Comparison of ENCODE assay signal across 8 cellular contexts in genomic region chr9:70111042-70111602, GRCh38.
A peak's percentile ranks its signal among the peaks of the same experiment; 100 is the strongest.
DNase-seq lines count a peak whose midpoint lies in the region; ATAC-seq, FAIRE-seq and TF ChIP-seq lines count a peak whose summit lies in the region.

No MANE protein-coding gene starts in this region.

- H3K23ac ChIP-seq in H1 (ENCODE audit: insufficient read length) = no peak overlapping the region

- no peak overlapping the region for H3K4me2 ChIP-seq in H1 (ENCODE audit: insufficient read depth in 1 of 2, low read depth in 2 of 2, low read length in 2 of 2)

- H3K23me2 ChIP-seq in H1 (ENCODE audit: low read depth, low read length) = no peaks in the 10 kb centered on the region; the same call in 1 of the 2 replicates

- intact Hi-C loops in activated CD4-positive, alpha-beta memory T cell treated with anti-CD3 and anti-CD28 coated beads for 36 hours (cut with micrococcal nuclease) = loop anchor here (1.0 to 10.0 kb wide), 3 partner anchors 139 to 494 kb away; partner anchors contain the start of gene SMC5

- 0 out of 2 replicates have a peak overlapping the region, but pooled peaks have one; percentile 17 for H2AK5ac ChIP-seq in H1 (ENCODE audit: low read depth, low read length)

- no peak overlapping the region for H3K14ac ChIP-seq in H1 (ENCODE audit: insufficient read length)

- H3K79me2 ChIP-seq in H1 (ENCODE audit: control insufficient read depth in 1 of 2, insufficient read depth in 2 of 2, low read length in 2 of 2) = no peaks in the 10 kb centered on the region

- TF ChIP-seq CTCF in AG04450 (IDR thresholded peaks at IDR 0.05; ENCODE audit: low read depth, low read length) (peak; percentile 89), H1 (IDR thresholded peaks at IDR 0.05; ENCODE audit: control extremely low read depth in 1 of 3, insufficient read depth in 1 of 3, low read depth in 1 of 3, low read length in 3 of 3) (peak; percentile 83 to 92 (median 88))

- H3K27ac Mint-ChIP-seq in activated CD4-positive, alpha-beta memory T cell treated with anti-CD3 and anti-CD28 coated beads for 36 hours = no peak overlapping the region
- H3K27ac Mint-ChIP-seq in stimulated activated effector memory CD8-positive, alpha-beta T cell treated with anti-CD3 and anti-CD28 coated beads, Interleukin-12 subunit alpha, Interleukin-12 subunit beta, amount 100 ng/mL, for 72 hours = no peak overlapping the region

- no peak overlapping the region for H3K27ac ChIP-seq in AG04450 (ENCODE audit: low read depth, low read length)
- H3K27ac ChIP-seq in H1 (ENCODE audit: low read depth, low read length) = no peak overlapping the region

- no peak overlapping the region for H2BK5ac ChIP-seq in H1 (ENCODE audit: low read depth, low read length)

- no peak overlapping the region for H2BK15ac ChIP-seq in H1 (ENCODE audit: low read length)

- no peak overlapping the region for H3K56ac ChIP-seq in H1 (replicated peaks; ENCODE audit: insufficient read length, low read depth, low read length)

- no peak; a peak in 1 of 3 replicates for TF ChIP-seq EP300 in H1 (IDR thresholded peaks at IDR 0.05; ENCODE audit: borderline replicate concordance in 1 of 2, low read depth in 2 of 2, low read length in 2 of 2)

- H4K20me1 ChIP-seq in H1 (replicated peaks in 1 of 2; ENCODE audit: control insufficient read depth in 1 of 2, insufficient read depth in 2 of 2, low read length in 2 of 2) = no peaks in the 10 kb centered on the region

- CTCF ChIA-PET in AG04450 (lab: Charles Lee) = interaction anchor here (0.6 to 8.7 kb wide), 57 partner anchors 10 to 688 kb away, joined by 3 to 213 read pairs (median 4); no protein-coding TSS in a partner anchor
- CTCF ChIA-PET in activated CD4-positive, alpha-beta memory T cell treated with anti-CD3 and anti-CD28 coated beads for 36 hours (lab: Charles Lee) = interaction anchor here (0.6 to 7.2 kb wide), 42 partner anchors 9 to 689 kb away, joined by 3 to 107 read pairs (median 4); partner anchors contain the start of gene SMC5
- CTCF ChIA-PET in H1 (lab: Charles Lee; ENCODE audit: partially characterized antibody) = interaction anchor here (0.7 to 9.5 kb wide), 46 partner anchors 11 to 689 kb away, joined by 3 to 126 read pairs (median 6); partner anchors contain the start of gene MAMDC2

- peaks cover 0 to 6% (median 0%) of the 10 kb centered on the region in 4 experiments; a peak in 2 of 8 replicates for H3K36me3 ChIP-seq in H1 (ENCODE audit: control insufficient read depth in 2 of 4, insufficient read depth in 4 of 4, low read length in 3 of 4)

- H3K9ac ChIP-seq in H1 (replicated peaks in 1 of 4; ENCODE audit: extremely low read depth in 1 of 4, low read depth in 3 of 4, low read length in 3 of 4) = no peak overlapping the region

- no peak overlapping the region for H4K8ac ChIP-seq in H1 (ENCODE audit: extremely low read depth, insufficient read depth, low read length)

- H3K4me3 ChIP-seq in AG04450 (ENCODE audit: low read depth, low read length) (no peak overlapping the region), H1 (ENCODE audit: extremely low read depth in 1 of 4, insufficient read depth in 2 of 4, low read depth in 3 of 4, low read length in 4 of 4) (no peak overlapping the region)

- no peak overlapping the region for H2BK120ac ChIP-seq in H1 (replicated peaks; ENCODE audit: low read depth, low read length)

- WGBS in H1 (ENCODE audit: extremely low coverage in 1 of 2, insufficient coverage in 1 of 2, insufficient read length in 1 of 2, insufficient replicate concordance in 2 of 2, low coverage in 1 of 2, low lambda C conversion rate in 2 of 2, missing lambda C conversion rate in 1 of 2), 2 experiments = 23% methylated on average over 4 of the region's 4 CpGs; no CpG with 5 or more reads in 1 of the 2 experiments

- H3K79me1 ChIP-seq in H1 (ENCODE audit: low read depth, low read length) = no peaks in the 10 kb centered on the region; the same call in 1 of the 2 replicates

- peak; percentile 53 for DNase-seq in AG04450 (ENCODE audit: low read depth, low spot score)
- DNase-seq in NCI-H226 = peak; percentile 47
- DNase-seq in activated CD4-positive, alpha-beta memory T cell treated with anti-CD3 and anti-CD28 coated beads for 36 hours = peak; percentile 67
- peak; percentile 64 to 89 for DNase-seq in H1 (ENCODE audit: low read depth in 1 of 2, low spot score in 2 of 2)
- DNase-seq in mucosa of gallbladder (ENCODE audit: low spot score) = peak; percentile 73
- DNase-seq in stimulated activated effector memory CD8-positive, alpha-beta T cell treated with anti-CD3 and anti-CD28 coated beads, Interleukin-12 subunit alpha, Interleukin-12 subunit beta, amount 100 ng/mL, for 72 hours (ENCODE audit: low spot score in 2 of 2) = peak; percentile 29 to 59

- H3K36me3 Mint-ChIP-seq in activated CD4-positive, alpha-beta memory T cell treated with anti-CD3 and anti-CD28 coated beads for 36 hours = no peaks in the 10 kb centered on the region
- no peaks in the 10 kb centered on the region for H3K36me3 Mint-ChIP-seq in stimulated activated effector memory CD8-positive, alpha-beta T cell treated with anti-CD3 and anti-CD28 coated beads, Interleukin-12 subunit alpha, Interleukin-12 subunit beta, amount 100 ng/mL, for 72 hours

- H3K4me1 ChIP-seq in H1 (replicated peaks in 1 of 4; ENCODE audit: control insufficient read depth in 3 of 4, insufficient read depth in 4 of 4, low read length in 3 of 4) = peaks cover 0 to 7% (median 5%) of the 10 kb centered on the region in 4 experiments; a peak in 4 of 7 replicates

- ATAC-seq in GM18517 (IDR thresholded peaks at IDR 0.05; ENCODE audit: unreplicated experiment) (peak; percentile 70), HG03095 (IDR thresholded peaks at IDR 0.05; ENCODE audit: unreplicated experiment) (peak; percentile 72)
- ATAC-seq in stimulated activated effector memory CD8-positive, alpha-beta T cell treated with anti-CD3 and anti-CD28 coated beads, Interleukin-12 subunit alpha, Interleukin-12 subunit beta, amount 100 ng/mL, for 72 hours = no peak

- H3K18ac ChIP-seq in H1 (ENCODE audit: extremely low read depth, low read length) = no peak overlapping the region

- POLR2A ChIA-PET in AG04450 (lab: Yijun Ruan, JAX) = interaction anchor here (1.1 kb wide), 1 partner anchor 67 kb away, joined by 5 read pairs; the partner anchor contains the start of gene MAMDC2
- POLR2A ChIA-PET in activated CD4-positive, alpha-beta memory T cell treated with anti-CD3 and anti-CD28 coated beads for 36 hours (lab: Charles Lee) = no interaction called here
- POLR2A ChIA-PET in H1 (lab: Charles Lee; ENCODE audit: partially characterized antibody) = interaction anchor here (0.7 to 2.4 kb wide), 2 partner anchors 67 to 996 kb away, joined by 3 to 9 read pairs; partner anchors contain the start of gene MAMDC2

- H3K27me3 ChIP-seq in AG04450 (ENCODE audit: control insufficient read depth, insufficient read depth, low read length) (no peaks in the 10 kb centered on the region), H1 (replicated peaks in 1 of 4; ENCODE audit: control insufficient read depth in 3 of 4, extremely low read depth in 1 of 4, insufficient read depth in 3 of 4, low read length in 3 of 4) (no peaks in the 10 kb centered on the region)

- H3K4ac ChIP-seq in H1 (replicated peaks; ENCODE audit: insufficient read length, low read depth, low read length) = no peak overlapping the region

- H3K9me3 Mint-ChIP-seq in activated CD4-positive, alpha-beta memory T cell treated with anti-CD3 and anti-CD28 coated beads for 36 hours = no peaks in the 10 kb centered on the region
- no peaks in the 10 kb centered on the region for H3K9me3 Mint-ChIP-seq in stimulated activated effector memory CD8-positive, alpha-beta T cell treated with anti-CD3 and anti-CD28 coated beads, Interleukin-12 subunit alpha, Interleukin-12 subunit beta, amount 100 ng/mL, for 72 hours

- TF ChIP-seq RAD21 in H1 (IDR thresholded peaks at IDR 0.05 in 1 of 2, conservative IDR thresholded peaks at IDR 0.05 in 1 of 2; ENCODE audit: low read depth in 2 of 2, low read length in 2 of 2) = peak; percentile 84 to 88

- H2BK20ac ChIP-seq in H1 (ENCODE audit: low read length) = no peak overlapping the region

- H3K4me1 Mint-ChIP-seq in activated CD4-positive, alpha-beta memory T cell treated with anti-CD3 and anti-CD28 coated beads for 36 hours (ENCODE audit: low read depth) = peaks cover 11% of the 10 kb centered on the region
- H3K4me1 Mint-ChIP-seq in stimulated activated effector memory CD8-positive, alpha-beta T cell treated with anti-CD3 and anti-CD28 coated beads, Interleukin-12 subunit alpha, Interleukin-12 subunit beta, amount 100 ng/mL, for 72 hours = no peaks in the 10 kb centered on the region

- TF ChIP-seq POLR2A in H1 (IDR thresholded peaks at IDR 0.05; ENCODE audit: control extremely low read depth in 1 of 2, low read depth in 2 of 2, low read length in 2 of 2) = no peak

- peaks cover 5% of the 10 kb centered on the region for H3K27me3 Mint-ChIP-seq in activated CD4-positive, alpha-beta memory T cell treated with anti-CD3 and anti-CD28 coated beads for 36 hours

- peak overlapping the region; percentile 62; the same call in 1 of the 2 replicates for H2BK12ac ChIP-seq in H1 (ENCODE audit: low read depth, low read length)

- FAIRE-seq in H1 (lab: Jason Lieb, UNC) = peak; percentile 81

- no peak overlapping the region for H4K5ac ChIP-seq in H1 (ENCODE audit: insufficient read length, low read depth, low read length)

- no peak overlapping the region for H3K4me3 Mint-ChIP-seq in activated CD4-positive, alpha-beta memory T cell treated with anti-CD3 and anti-CD28 coated beads for 36 hours
- H3K4me3 Mint-ChIP-seq in stimulated activated effector memory CD8-positive, alpha-beta T cell treated with anti-CD3 and anti-CD28 coated beads, Interleukin-12 subunit alpha, Interleukin-12 subunit beta, amount 100 ng/mL, for 72 hours = no peak overlapping the region

- H3K9me3 ChIP-seq in AG04450 (ENCODE audit: control insufficient read depth, insufficient read depth, low read length) (no peaks in the 10 kb centered on the region), H1 (ENCODE audit: insufficient read depth in 2 of 2, low read depth in 1 of 2, low read length in 1 of 2) (no peaks in the 10 kb centered on the region)

- H4K91ac ChIP-seq in H1 (replicated peaks; ENCODE audit: insufficient read length, low read length) = no peak overlapping the region

- H2AFZ ChIP-seq in H1 (ENCODE audit: low read length) = no peak overlapping the region

TF ChIP-seq in H1, 55 proteins besides CTCF, POLR2A, EP300 and RAD21 (continues in another document):
- no peak for TF ChIP-seq MAX (IDR thresholded peaks at IDR 0.05)
- 0 out of 2 replicates have a peak, but pooled peaks have one; percentile 55 for TF ChIP-seq RXRA (IDR thresholded peaks at IDR 0.05; ENCODE audit: insufficient read depth, low read depth, low read length)
- peak; percentile 39; the same call in 1 of the 2 replicates for TF ChIP-seq KDM1A (IDR thresholded peaks at IDR 0.05; ENCODE audit: borderline replicate concordance, low read length)
- TF ChIP-seq BACH1 (IDR thresholded peaks at IDR 0.05; ENCODE audit: low read length) = no peak
- TF ChIP-seq TCF12 (IDR thresholded peaks at IDR 0.05; ENCODE audit: low read depth, low read length) = peak; percentile 91; the same call in 1 of the 2 replicates
